ENCODE assay signal across 14 cellular contexts in the genomic region with DNA sequence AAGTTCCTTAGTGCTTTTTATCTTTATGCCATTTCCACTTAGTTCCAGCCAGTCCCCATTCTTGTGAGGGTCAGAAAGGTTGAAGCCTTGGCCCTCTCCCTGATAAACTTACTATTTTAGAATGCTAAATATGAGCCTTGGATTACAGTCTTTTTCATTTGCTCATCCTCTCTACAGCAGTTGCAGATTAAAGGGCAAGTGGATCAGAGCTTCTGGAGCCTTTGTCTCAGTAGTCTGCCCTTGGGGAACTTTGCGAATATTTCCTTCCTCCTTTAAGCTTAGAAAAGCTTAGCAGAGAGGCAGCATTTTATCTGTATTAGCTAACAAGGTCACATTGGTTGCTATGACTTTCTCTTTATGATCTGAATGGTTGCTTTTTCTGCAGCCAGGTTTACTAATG.
"Had no signal": no experiment of that assay in that cellular context is flagged by ENCODE, and none has a peak within 500 bp of the region (broad histone marks: within the 10 kb centered on the region; RNA-seq: fewer than 3 reads in every experiment).

No MANE protein-coding gene starts in this region.

- FAIRE-seq: islet of Langerhans had no signal

- H3K9me3 ChIP-seq: ovary, thyroid gland, uterus had no signal

- H2AFZ ChIP-seq: neural progenitor cell had no signal

- H3K4me1 ChIP-seq: neural progenitor cell, uterus had no signal

- H3K4me2 ChIP-seq: neural progenitor cell had no signal

- H3K9ac ChIP-seq: neural progenitor cell had no signal

- DNase-seq: activated CD4-positive, alpha-beta T cell treated with anti-CD3 and anti-CD28 coated beads, Interleukin-2, amount 50 U/mL, for 1 hour; activated CD4-positive, CD25-positive, alpha-beta regulatory T cell; activated naive CD4-positive, alpha-beta T cell treated with anti-CD3 and anti-CD28 coated beads, Interleukin-2, amount 50 U/mL, for 16 hours; amniotic stem cell; brain microvascular endothelial cell; glutamatergic neuron; ovary; T-helper 1 cell; thyroid gland; uterus had no signal

- H3K27me3 ChIP-seq: brain microvascular endothelial cell, neural progenitor cell, ovary, thyroid gland, uterus had no signal

- ATAC-seq: left lobe of liver had no signal

- H3K4me3 ChIP-seq: neural progenitor cell, ovary, skin epidermis, thyroid gland, uterus had no signal

- H3K27ac ChIP-seq: brain microvascular endothelial cell, neural progenitor cell, ovary, skin epidermis, thyroid gland, uterus had no signal

- H3K36me3 ChIP-seq: neural progenitor cell, ovary, thyroid gland, uterus had no signal
